In genomic region chr2:211534655-211535054, GRCh38 we compare ENCODE assay signal across 17 cellular contexts.
A peak's percentile ranks its signal among the peaks of the same experiment; 100 is the strongest.
DNase-seq lines count a peak whose midpoint lies in the region; FAIRE-seq and TF ChIP-seq lines count a peak whose summit lies in the region.
"Had no signal": no experiment of that assay in that cellular context is flagged by ENCODE, and none has a peak within 500 bp of the region (broad histone marks: within the 10 kb centered on the region; RNA-seq: fewer than 3 reads in every experiment).

No MANE protein-coding gene starts in this region.

- CTCF ChIA-PET in OCI-LY7 (lab: Charles Lee; ENCODE audit: unreplicated experiment), result no interaction called here

- no peaks in the 10 kb centered on the region for H3K79me2 ChIP-seq in OCI-LY7 (ENCODE audit: insufficient read depth, low read depth, low read length)

- H3K9me2 ChIP-seq in OCI-LY7 (ENCODE audit: insufficient read depth, low read length), result no peaks in the 10 kb centered on the region

- H3K4me2 ChIP-seq in OCI-LY7 (ENCODE audit: low read length), result no peak overlapping the region

- H4K20me1 ChIP-seq in OCI-LY7 (ENCODE audit: insufficient read depth, low read length), result no peaks in the 10 kb centered on the region

- no peaks in the 10 kb centered on the region for H3K36me3 ChIP-seq in OCI-LY7 (ENCODE audit: insufficient read depth, low read length)
- H3K36me3 ChIP-seq: SJSA1 had no signal

- no peak overlapping the region for H3K4me3 ChIP-seq in OCI-LY7 (ENCODE audit: low read depth, low read length, poor library complexity, severe bottlenecking)
- H3K4me3 ChIP-seq: SJSA1 had no signal

- DNase-seq in NCI-H1436 treated with DMSO at 0.1 percent for 48 hours (lab: John Stamatoyannopoulos, UW) (peak; percentile 9), NCI-H1436 (lab: John Stamatoyannopoulos, UW) (no peak), NCI-H2171 treated with DMSO at 0.1 percent for 48 hours (lab: John Stamatoyannopoulos, UW) (peak; percentile 83), globus pallidus (ENCODE audit: low spot score) (peak; percentile 24), pons (ENCODE audit: low spot score) (peak; percentile 13), OCI-LY7 (ENCODE audit: low spot score) (no peak), RCC 7860 (ENCODE audit: low spot score) (no peak)
- no peak for DNase-seq in activated effector memory CD4-positive, alpha-beta T cell treated with anti-CD3 and anti-CD28 coated beads, Interleukin-2, amount 50 U/mL, for 16 hours
- DNase-seq: 8988T; activated CD4-positive, alpha-beta T cell treated with anti-CD3 and anti-CD28 coated beads, Interleukin-2, amount 50 U/mL, for 4 hours; activated T-cell treated with anti-CD3 and anti-CD28 coated beads, Interleukin-2, amount 50 U/mL, for 72 hours; cortex of kidney; erythroblast; MM.1S; stimulated activated CD4-positive, alpha-beta T cell treated with anti-CD3 and anti-CD28 coated beads, Interleukin-12 subunit alpha, Interleukin-12 subunit beta, amount 100 ng/mL, for 4 hours had no signal

- POLR2A ChIA-PET in OCI-LY7 (lab: Charles Lee), result interaction anchor here (0.7 kb wide), 1 partner anchor 232 kb away, joined by 4 read pairs; no protein-coding TSS in a partner anchor

- intact Hi-C loops in OCI-LY7 (cut with micrococcal nuclease; ENCODE audit: unreplicated experiment), result no loop called here

- H3K4me1 ChIP-seq in OCI-LY7 (ENCODE audit: insufficient read depth, low read length, poor library complexity, severe bottlenecking), result no peaks in the 10 kb centered on the region
- H3K4me1 ChIP-seq: SJSA1 had no signal

- no peak overlapping the region for H2AFZ ChIP-seq in OCI-LY7 (ENCODE audit: low read length)

- H3K9me3 ChIP-seq in OCI-LY7 (ENCODE audit: low read length), result no peaks in the 10 kb centered on the region
- H3K9me3 ChIP-seq: SJSA1 had no signal

- no peak for TF ChIP-seq CTCF in OCI-LY7 (conservative IDR thresholded peaks at IDR 0.05; ENCODE audit: low read length)

- BruUV-seq in OCI-LY7 (replicated peaks; lab: Mats Ljungman, UMichigan), result no TSS peak

- FAIRE-seq in RCC 7860 (lab: Jason Lieb, UNC), result no peak
- FAIRE-seq: keratinocyte had no signal

- no peak overlapping the region for H3K27ac ChIP-seq in OCI-LY7 (ENCODE audit: low read depth, low read length, poor library complexity, severe bottlenecking)
- H3K27ac ChIP-seq: SJSA1 had no signal

Comparison
In these comparisons a context has a peak if more than half of its experiments do, and no peak if none do; other contexts are left out.
1. DNase-seq: peak in NCI-H1436 treated with DMSO at 0.1 percent for 48 hours (single experiment), NCI-H2171 treated with DMSO at 0.1 percent for 48 hours (single experiment), globus pallidus (single experiment) and pons (single experiment); none in NCI-H1436 (single experiment), activated effector memory CD4-positive, alpha-beta T cell treated with anti-CD3 and anti-CD28 coated beads, Interleukin-2, amount 50 U/mL, for 16 hours (single experiment), OCI-LY7 (single experiment) and RCC 7860 (single experiment).